Comparison of ENCODE assay signal across 18 cellular contexts in genomic region chr11:64260147-64260708, GRCh38. TPM values are rescaled to one million over a fixed set of nuclear protein-coding genes. Genes with fewer than 3 reads are reported as not detected.
DNase-seq lines count a peak whose midpoint lies in the region; ATAC-seq, FAIRE-seq and TF ChIP-seq lines count a peak whose summit lies in the region.
"Had no signal": no experiment of that assay in that cellular context is flagged by ENCODE, and none has a peak within 500 bp of the region (broad histone marks: within the 10 kb centered on the region; RNA-seq: fewer than 3 reads in every experiment).

No MANE protein-coding gene starts in this region.

- POLR2A ChIA-PET in activated CD4-positive, alpha-beta memory T cell treated with anti-CD3 and anti-CD28 coated beads for 36 hours (lab: Charles Lee) = no interaction called here
- POLR2A ChIA-PET in activated CD4-positive, alpha-beta memory T cell treated with anti-CD3 and anti-CD28 coated beads, Interleukin-2, amount 10 ng/mL, durations not matched to agents 7 days and 5 days (lab: Charles Lee) = interaction anchor here (1.1 to 2.5 kb wide), 3 partner anchors 9 to 16 kb away, joined by 3 to 7 read pairs (median 4); partner anchors contain the start of gene PLCB3
- POLR2A ChIA-PET in HepG2 (lab: Yijun Ruan, JAX) = interaction anchor here (0.9 kb wide), 1 partner anchor 9 kb away, joined by 3 read pairs; no protein-coding TSS in a partner anchor

- H3K9me3 ChIP-seq in osteoblast (ENCODE audit: low read depth, low read length) (no peaks in the 10 kb centered on the region), HepG2 (ENCODE audit: low read length) (no peaks in the 10 kb centered on the region)
- H3K9me3 ChIP-seq: A549, heart left ventricle, ovary, vagina had no signal

- TF ChIP-seq CTCF in osteoblast (IDR thresholded peaks at IDR 0.05; ENCODE audit: extremely low read depth, low read depth, low read length) = no peak
- TF ChIP-seq CTCF in HepG2 (CRISPR knock-in tag; IDR thresholded peaks at IDR 0.05) = no peak

- WGBS in HepG2 (ENCODE audit: low lambda C conversion rate) = 98% methylated on average over 6 of the region's 6 CpGs

- H3K36me3 ChIP-seq in osteoblast (ENCODE audit: insufficient read depth, low read length) = peaks cover 46% of the 10 kb centered on the region
- H3K36me3 ChIP-seq in HepG2 (replicated peaks in 1 of 2; ENCODE audit: control insufficient read depth in 1 of 2, insufficient read depth in 2 of 2, low read length in 2 of 2) = peaks cover 14 to 45% of the 10 kb centered on the region in 2 experiments; a peak in 4 of 5 replicates
- H3K36me3 ChIP-seq: ovary had no signal

- no peaks in the 10 kb centered on the region for H3K79me2 ChIP-seq in osteoblast (ENCODE audit: insufficient read depth, low read length)
- no peaks in the 10 kb centered on the region for H3K79me2 ChIP-seq in HepG2 (ENCODE audit: insufficient read depth, low read length)

- intact Hi-C loops in activated CD4-positive, alpha-beta memory T cell treated with anti-CD3 and anti-CD28 coated beads for 36 hours (cut with micrococcal nuclease) = no loop called here
- intact Hi-C loops in HepG2 (cut with micrococcal nuclease; ENCODE audit: unreplicated experiment) = no loop called here

- no peak overlapping the region for H2AFZ ChIP-seq in osteoblast (ENCODE audit: low read length)
- H2AFZ ChIP-seq in HepG2 (ENCODE audit: low read length) = no peak overlapping the region

- no peaks in the 10 kb centered on the region for H3K9me3 Mint-ChIP-seq in activated CD4-positive, alpha-beta memory T cell treated with anti-CD3 and anti-CD28 coated beads for 36 hours
- no peaks in the 10 kb centered on the region for H3K9me3 Mint-ChIP-seq in activated CD4-positive, alpha-beta memory T cell treated with anti-CD3 and anti-CD28 coated beads, Interleukin-2, amount 10 ng/mL, durations not matched to agents 7 days and 5 days
- H3K9me3 Mint-ChIP-seq: activated naive CD4-positive, alpha-beta T cell treated with anti-CD3 and anti-CD28 coated beads, Interleukin-2, amount 10 ng/mL, durations not matched to agents 7 days and 5 days; CD4-positive, alpha-beta T cell had no signal

- peaks cover 15% of the 10 kb centered on the region for H3K36me3 Mint-ChIP-seq in activated CD4-positive, alpha-beta memory T cell treated with anti-CD3 and anti-CD28 coated beads for 36 hours
- H3K36me3 Mint-ChIP-seq in activated CD4-positive, alpha-beta memory T cell treated with anti-CD3 and anti-CD28 coated beads, Interleukin-2, amount 10 ng/mL, durations not matched to agents 7 days and 5 days (ENCODE audit: low read depth) = peaks cover 20% of the 10 kb centered on the region

- CTCF ChIA-PET in activated CD4-positive, alpha-beta memory T cell treated with anti-CD3 and anti-CD28 coated beads for 36 hours (lab: Charles Lee) = interaction anchor here (0.8 to 1.9 kb wide), 2 partner anchors 10 to 314 kb away, joined by 3 to 6 read pairs; partner anchors contain the start of gene PLCB3
- CTCF ChIA-PET in activated CD4-positive, alpha-beta memory T cell treated with anti-CD3 and anti-CD28 coated beads, Interleukin-2, amount 10 ng/mL, durations not matched to agents 7 days and 5 days (lab: Charles Lee) = no interaction called here
- CTCF ChIA-PET in HepG2 (lab: Yijun Ruan, JAX; ENCODE audit: low intra/inter-chr PET ratio, low total read pairs) = no interaction called here

- H3K4me1 ChIP-seq in osteoblast (ENCODE audit: insufficient read depth, low read length) = peaks cover 6% of the 10 kb centered on the region
- H3K4me1 ChIP-seq in HepG2 (ENCODE audit: insufficient read depth, low read length) = no peaks in the 10 kb centered on the region
- H3K4me1 ChIP-seq: heart left ventricle, vagina had no signal

- no peak for TF ChIP-seq RAD21 in HepG2 (CRISPR knock-in tag; IDR thresholded peaks at IDR 0.05)

- H3K9ac ChIP-seq in HepG2 (ENCODE audit: insufficient read depth, low read depth, low read length) = no peak overlapping the region

- no peak overlapping the region for H3K4me3 ChIP-seq in osteoblast (ENCODE audit: insufficient read depth, low read length)
- no peak overlapping the region for H3K4me3 ChIP-seq in HepG2 (replicated peaks in 1 of 3; ENCODE audit: insufficient read depth in 1 of 3, low read depth in 2 of 3, low read length in 3 of 3)
- H3K4me3 ChIP-seq: A549, heart left ventricle, ovary, vagina had no signal

- no peaks in the 10 kb centered on the region for H3K27me3 Mint-ChIP-seq in activated CD4-positive, alpha-beta memory T cell treated with anti-CD3 and anti-CD28 coated beads for 36 hours
- no peaks in the 10 kb centered on the region for H3K27me3 Mint-ChIP-seq in activated CD4-positive, alpha-beta memory T cell treated with anti-CD3 and anti-CD28 coated beads, Interleukin-2, amount 10 ng/mL, durations not matched to agents 7 days and 5 days
- H3K27me3 Mint-ChIP-seq: activated naive CD4-positive, alpha-beta T cell treated with anti-CD3 and anti-CD28 coated beads, Interleukin-2, amount 10 ng/mL, durations not matched to agents 7 days and 5 days; CD4-positive, alpha-beta T cell had no signal

- in situ Hi-C loops in HepG2 (cut with HindIII; ENCODE audit: extremely low pct_ligation_motif_present, low pct_unique_long_range_greater_than_20kb) = no loop called here

- no peak overlapping the region for H3K27ac ChIP-seq in osteoblast (ENCODE audit: low read depth, low read length)
- no peak overlapping the region for H3K27ac ChIP-seq in HepG2 (ENCODE audit: extremely low read length, insufficient read depth, low read length)
- H3K27ac ChIP-seq: A549, brain microvascular endothelial cell, heart left ventricle, ovary, vagina had no signal

- no peaks in the 10 kb centered on the region for H4K20me1 ChIP-seq in osteoblast (ENCODE audit: insufficient read depth, low read length)
- H4K20me1 ChIP-seq in HepG2 (ENCODE audit: insufficient read depth, low read length) = no peaks in the 10 kb centered on the region

- TF ChIP-seq POLR2A in HepG2 (IDR thresholded peaks at IDR 0.05; ENCODE audit: insufficient read depth in 1 of 2, low read depth in 2 of 2, low read length in 2 of 2) = no peak

- no peak overlapping the region for H3K4me3 Mint-ChIP-seq in activated CD4-positive, alpha-beta memory T cell treated with anti-CD3 and anti-CD28 coated beads for 36 hours
- no peak overlapping the region for H3K4me3 Mint-ChIP-seq in activated CD4-positive, alpha-beta memory T cell treated with anti-CD3 and anti-CD28 coated beads, Interleukin-2, amount 10 ng/mL, durations not matched to agents 7 days and 5 days
- H3K4me3 Mint-ChIP-seq: activated naive CD4-positive, alpha-beta T cell treated with anti-CD3 and anti-CD28 coated beads, Interleukin-2, amount 10 ng/mL, durations not matched to agents 7 days and 5 days; CD4-positive, alpha-beta T cell had no signal

- no peaks in the 10 kb centered on the region for H3K27me3 ChIP-seq in osteoblast (ENCODE audit: insufficient read depth, low read length)
- H3K27me3 ChIP-seq in HepG2 (ENCODE audit: control insufficient read depth in 1 of 2, insufficient read depth in 2 of 2, low read length in 2 of 2) = no peaks in the 10 kb centered on the region
- H3K27me3 ChIP-seq: brain microvascular endothelial cell, heart left ventricle, ovary, vagina had no signal

- H3K4me1 Mint-ChIP-seq in activated CD4-positive, alpha-beta memory T cell treated with anti-CD3 and anti-CD28 coated beads for 36 hours (ENCODE audit: low read depth) = peaks cover 8% of the 10 kb centered on the region
- peaks cover 8% of the 10 kb centered on the region for H3K4me1 Mint-ChIP-seq in activated CD4-positive, alpha-beta memory T cell treated with anti-CD3 and anti-CD28 coated beads, Interleukin-2, amount 10 ng/mL, durations not matched to agents 7 days and 5 days

- TF ChIP-seq EP300 in HepG2 (IDR thresholded peaks at IDR 0.05; ENCODE audit: low read depth in 2 of 2, low read length in 2 of 2) (no peak), HepG2 (CRISPR knock-in tag; IDR thresholded peaks at IDR 0.05; ENCODE audit: borderline replicate concordance) (no peak)

- DNase-seq in activated CD4-positive, alpha-beta memory T cell treated with anti-CD3 and anti-CD28 coated beads for 36 hours = no peak
- DNase-seq in activated CD4-positive, alpha-beta memory T cell treated with anti-CD3 and anti-CD28 coated beads, Interleukin-2, amount 10 ng/mL, durations not matched to agents 7 days and 5 days = no peak
- peak; percentile 76 for DNase-seq in osteoblast (ENCODE audit: insufficient read length, low spot score, missing footprints)
- no peak for DNase-seq in HepG2 (ENCODE audit: low spot score)
- DNase-seq: activated naive CD4-positive, alpha-beta T cell treated with anti-CD3 and anti-CD28 coated beads, Interleukin-2, amount 10 ng/mL, durations not matched to agents 7 days and 5 days; brain microvascular endothelial cell; CD4-positive, alpha-beta T cell; DND-41; MM.1S; NCI-H2029; NCI-H524; OCI-M1; ovary; stimulated activated naive CD4-positive, alpha-beta T cell had no signal

- no peak for ATAC-seq in HepG2
- ATAC-seq: A549, heart left ventricle had no signal

- peak overlapping the region; percentile 20 for H3K27ac Mint-ChIP-seq in activated CD4-positive, alpha-beta memory T cell treated with anti-CD3 and anti-CD28 coated beads for 36 hours
- no peak overlapping the region for H3K27ac Mint-ChIP-seq in activated CD4-positive, alpha-beta memory T cell treated with anti-CD3 and anti-CD28 coated beads, Interleukin-2, amount 10 ng/mL, durations not matched to agents 7 days and 5 days
- H3K27ac Mint-ChIP-seq: activated naive CD4-positive, alpha-beta T cell treated with anti-CD3 and anti-CD28 coated beads, Interleukin-2, amount 10 ng/mL, durations not matched to agents 7 days and 5 days; CD4-positive, alpha-beta T cell had no signal

- FAIRE-seq in HepG2 (lab: Jason Lieb, UNC) = no peak
- FAIRE-seq: A549, H1 had no signal

- no TSS peak for BruUV-seq in HepG2 (replicated peaks; lab: Mats Ljungman, UMichigan)

- H3K4me2 ChIP-seq in osteoblast (ENCODE audit: insufficient read depth, low read length) (no peak overlapping the region), HepG2 (ENCODE audit: low read depth, low read length) (no peak overlapping the region)
- H3K4me2 ChIP-seq: A549 had no signal

RNA-seq across cellular contexts. Expression of gene PLCB3, which starts 8.9 kb away (rescaled TPM):
- 10 to 100 TPM; 10.4 to 12.3 TPM for total RNA-seq in activated CD4-positive, alpha-beta memory T cell treated with anti-CD3 and anti-CD28 coated beads for 36 hours
- total RNA-seq in activated CD4-positive, alpha-beta memory T cell treated with anti-CD3 and anti-CD28 coated beads, Interleukin-2, amount 10 ng/mL, durations not matched to agents 7 days and 5 days = 10 to 100 TPM; 12.5 to 14.0 TPM
- total RNA-seq in osteoblast = 25.3 and 25.6 TPM in 2 replicates
- total RNA-seq in HepG2 (2016; rRNA removed; fragmentation: Illumina TruSeq; extraction: Trizol) = 11.0 and 13.8 TPM in 2 replicates
- total RNA-seq in HepG2 (2016; cell fraction: cytosol; rRNA removed; fragmentation: Illumina TruSeq; extraction: Trizol; ENCODE audit: low read depth) = 1.0 and 1.3 TPM in 2 replicates
- total RNA-seq in HepG2 (2016; cell fraction: insoluble cytoplasmic fraction; rRNA removed; fragmentation: Illumina TruSeq; extraction: Trizol) = 8.3 and 13.7 TPM in 2 replicates
- 4.1 and 4.8 TPM in 2 replicates for total RNA-seq in HepG2 (2016; cell fraction: membrane; rRNA removed; fragmentation: Illumina TruSeq; extraction: Trizol)
- total RNA-seq in HepG2 (2016; cell fraction: nucleus; rRNA removed; fragmentation: Illumina TruSeq; extraction: Trizol) = 10.2 and 12.9 TPM in 2 replicates
- polyA plus RNA-seq in HepG2 (2011; rRNA removed) = 7.5 and 9.0 TPM in 2 replicates
- 4.0 and 5.1 TPM in 2 replicates for polyA plus RNA-seq in HepG2 (2011; cell fraction: cytosol; rRNA removed)
- polyA plus RNA-seq in HepG2 (2011; cell fraction: nucleus; rRNA removed) = 41.8 and 57.9 TPM in 2 replicates
- polyA plus RNA-seq in HepG2 (2012) = 4.3 TPM in 2 replicates
- polyA plus RNA-seq in HepG2 (2016; cell fraction: cytosol; fragmentation: Illumina TruSeq; extraction: Trizol; ENCODE audit: low read depth) = 0.59 and 0.66 TPM in 2 replicates
- 7.0 and 8.7 TPM in 2 replicates for polyA plus RNA-seq in HepG2 (2016; cell fraction: insoluble cytoplasmic fraction; fragmentation: Illumina TruSeq; extraction: Trizol; ENCODE audit: low read depth)
- polyA plus RNA-seq in HepG2 (2016; cell fraction: membrane; fragmentation: Illumina TruSeq; extraction: Trizol; ENCODE audit: low read depth) = 1.6 and 1.9 TPM in 2 replicates
- 30.9 and 31.3 TPM in 2 replicates for polyA plus RNA-seq in HepG2 (2016; cell fraction: nucleus; fragmentation: Illumina TruSeq; extraction: Trizol; ENCODE audit: insufficient read depth, low read depth)
- 16.2 and 72.0 TPM in 2 replicates for polyA minus RNA-seq in HepG2 (2011; rRNA and poly(A)+ RNA removed; ENCODE audit: low replicate concordance)
- 6.0 and 9.0 TPM in 2 replicates for polyA minus RNA-seq in HepG2 (2011; cell fraction: cytosol; rRNA and poly(A)+ RNA removed)
- 7.6 and 9.8 TPM in 2 replicates for polyA minus RNA-seq in HepG2 (2011; cell fraction: nucleus; rRNA and poly(A)+ RNA removed)

RNA-seq across cellular contexts. Expression of gene PPP1R14B, which starts 13.5 kb away (rescaled TPM):
- total RNA-seq in activated CD4-positive, alpha-beta memory T cell treated with anti-CD3 and anti-CD28 coated beads for 36 hours = 100 to 1,000 TPM; 238 to 242 TPM
- 100 to 1,000 TPM in 1 of 2 experiments, 10 to 100 TPM in 1; 96.9 to 105 TPM for total RNA-seq in activated CD4-positive, alpha-beta memory T cell treated with anti-CD3 and anti-CD28 coated beads, Interleukin-2, amount 10 ng/mL, durations not matched to agents 7 days and 5 days
- total RNA-seq in osteoblast (136 and 139 TPM in 2 replicates), HepG2 (2016; rRNA removed; fragmentation: Illumina TruSeq; extraction: Trizol) (120 and 148 TPM in 2 replicates)
- 601 and 608 TPM in 2 replicates for total RNA-seq in HepG2 (2016; cell fraction: cytosol; rRNA removed; fragmentation: Illumina TruSeq; extraction: Trizol; ENCODE audit: low read depth)
- 105 and 157 TPM in 2 replicates for total RNA-seq in HepG2 (2016; cell fraction: insoluble cytoplasmic fraction; rRNA removed; fragmentation: Illumina TruSeq; extraction: Trizol)
- 455 and 460 TPM in 2 replicates for total RNA-seq in HepG2 (2016; cell fraction: membrane; rRNA removed; fragmentation: Illumina TruSeq; extraction: Trizol)
- total RNA-seq in HepG2 (2016; cell fraction: nucleus; rRNA removed; fragmentation: Illumina TruSeq; extraction: Trizol) = 61.8 and 68.9 TPM in 2 replicates
- polyA plus RNA-seq in HepG2 (2011; rRNA removed) = 110 and 111 TPM in 2 replicates
- polyA plus RNA-seq in HepG2 (2011; cell fraction: cytosol; rRNA removed) = 95.7 and 131 TPM in 2 replicates
- polyA plus RNA-seq in HepG2 (2011; cell fraction: nucleus; rRNA removed) = 65.2 and 70.2 TPM in 2 replicates
- polyA plus RNA-seq in HepG2 (2012) = 85.4 and 91.2 TPM in 2 replicates
- 679 and 681 TPM in 2 replicates for polyA plus RNA-seq in HepG2 (2016; cell fraction: cytosol; fragmentation: Illumina TruSeq; extraction: Trizol; ENCODE audit: low read depth)
- polyA plus RNA-seq in HepG2 (2016; cell fraction: insoluble cytoplasmic fraction; fragmentation: Illumina TruSeq; extraction: Trizol; ENCODE audit: low read depth) = 111 and 115 TPM in 2 replicates
- polyA plus RNA-seq in HepG2 (2016; cell fraction: membrane; fragmentation: Illumina TruSeq; extraction: Trizol; ENCODE audit: low read depth) = 417 and 441 TPM in 2 replicates
- 105 and 136 TPM in 2 replicates for polyA plus RNA-seq in HepG2 (2016; cell fraction: nucleus; fragmentation: Illumina TruSeq; extraction: Trizol; ENCODE audit: insufficient read depth, low read depth)
- 28.2 and 115 TPM in 2 replicates for polyA minus RNA-seq in HepG2 (2011; rRNA and poly(A)+ RNA removed; ENCODE audit: low replicate concordance)
- polyA minus RNA-seq in HepG2 (2011; cell fraction: cytosol; rRNA and poly(A)+ RNA removed) = 27.3 and 27.5 TPM in 2 replicates
- polyA minus RNA-seq in HepG2 (2011; cell fraction: nucleus; rRNA and poly(A)+ RNA removed) = 10.6 and 13.1 TPM in 2 replicates

RNA-seq across cellular contexts. Expression of gene FKBP2, which starts 19.3 kb away (rescaled TPM):
- total RNA-seq in activated CD4-positive, alpha-beta memory T cell treated with anti-CD3 and anti-CD28 coated beads for 36 hours = 10 to 100 TPM; 28.7 to 34.9 TPM
- total RNA-seq in activated CD4-positive, alpha-beta memory T cell treated with anti-CD3 and anti-CD28 coated beads, Interleukin-2, amount 10 ng/mL, durations not matched to agents 7 days and 5 days = 10 to 100 TPM; 26.4 to 27.9 TPM
- 31.1 and 32.7 TPM in 2 replicates for total RNA-seq in osteoblast
- 29.4 and 53.3 TPM in 2 replicates for total RNA-seq in HepG2 (2016; rRNA removed; fragmentation: Illumina TruSeq; extraction: Trizol)
- total RNA-seq in HepG2 (2016; cell fraction: cytosol; rRNA removed; fragmentation: Illumina TruSeq; extraction: Trizol; ENCODE audit: low read depth) = 18.2 and 19.3 TPM in 2 replicates
- 32.3 and 56.4 TPM in 2 replicates for total RNA-seq in HepG2 (2016; cell fraction: insoluble cytoplasmic fraction; rRNA removed; fragmentation: Illumina TruSeq; extraction: Trizol)
- 18.4 and 23.6 TPM in 2 replicates for total RNA-seq in HepG2 (2016; cell fraction: membrane; rRNA removed; fragmentation: Illumina TruSeq; extraction: Trizol)
- total RNA-seq in HepG2 (2016; cell fraction: nucleus; rRNA removed; fragmentation: Illumina TruSeq; extraction: Trizol) = 36.5 and 38.1 TPM in 2 replicates
- polyA plus RNA-seq in HepG2 (2011; rRNA removed) = 30.1 and 36.0 TPM in 2 replicates
- 43.4 and 54.7 TPM in 2 replicates for polyA plus RNA-seq in HepG2 (2011; cell fraction: cytosol; rRNA removed)
- polyA plus RNA-seq in HepG2 (2011; cell fraction: nucleus; rRNA removed) = 26.7 and 33.6 TPM in 2 replicates
- polyA plus RNA-seq in HepG2 (2012) = 49.8 and 55.5 TPM in 2 replicates
- polyA plus RNA-seq in HepG2 (2016; cell fraction: cytosol; fragmentation: Illumina TruSeq; extraction: Trizol; ENCODE audit: low read depth) = 23.8 and 29.7 TPM in 2 replicates
- 44.0 and 46.7 TPM in 2 replicates for polyA plus RNA-seq in HepG2 (2016; cell fraction: insoluble cytoplasmic fraction; fragmentation: Illumina TruSeq; extraction: Trizol; ENCODE audit: low read depth)
- polyA plus RNA-seq in HepG2 (2016; cell fraction: membrane; fragmentation: Illumina TruSeq; extraction: Trizol; ENCODE audit: low read depth) = 22.8 and 23.9 TPM in 2 replicates
- polyA plus RNA-seq in HepG2 (2016; cell fraction: nucleus; fragmentation: Illumina TruSeq; extraction: Trizol; ENCODE audit: insufficient read depth, low read depth) = 104 and 111 TPM in 2 replicates
- polyA minus RNA-seq in HepG2 (2011; rRNA and poly(A)+ RNA removed; ENCODE audit: low replicate concordance) = 21.5 and 47.8 TPM in 2 replicates
- polyA minus RNA-seq in HepG2 (2011; cell fraction: cytosol; rRNA and poly(A)+ RNA removed) = 13.1 and 15.1 TPM in 2 replicates
- polyA minus RNA-seq in HepG2 (2011; cell fraction: nucleus; rRNA and poly(A)+ RNA removed) = 5.5 and 7.8 TPM in 2 replicates

RNA-seq across cellular contexts. Expression of gene BAD, which starts 24.2 kb away (rescaled TPM):
- 10 to 100 TPM; 23.7 to 24.2 TPM for total RNA-seq in activated CD4-positive, alpha-beta memory T cell treated with anti-CD3 and anti-CD28 coated beads for 36 hours
- 10 to 100 TPM; 36.5 to 39.2 TPM for total RNA-seq in activated CD4-positive, alpha-beta memory T cell treated with anti-CD3 and anti-CD28 coated beads, Interleukin-2, amount 10 ng/mL, durations not matched to agents 7 days and 5 days
- 70.9 and 71.3 TPM in 2 replicates for total RNA-seq in osteoblast
- total RNA-seq in HepG2 (2016; rRNA removed; fragmentation: Illumina TruSeq; extraction: Trizol) = 28.5 and 33.0 TPM in 2 replicates
- total RNA-seq in HepG2 (2016; cell fraction: cytosol; rRNA removed; fragmentation: Illumina TruSeq; extraction: Trizol; ENCODE audit: low read depth) = 38.1 and 48.3 TPM in 2 replicates
- total RNA-seq in HepG2 (2016; cell fraction: insoluble cytoplasmic fraction; rRNA removed; fragmentation: Illumina TruSeq; extraction: Trizol) = 31.6 and 32.7 TPM in 2 replicates
- total RNA-seq in HepG2 (2016; cell fraction: membrane; rRNA removed; fragmentation: Illumina TruSeq; extraction: Trizol) = 45.1 and 50.4 TPM in 2 replicates
- total RNA-seq in HepG2 (2016; cell fraction: nucleus; rRNA removed; fragmentation: Illumina TruSeq; extraction: Trizol) = 11.0 and 16.1 TPM in 2 replicates
- 17.9 and 21.2 TPM in 2 replicates for polyA plus RNA-seq in HepG2 (2011; rRNA removed)
- 16.2 and 25.5 TPM in 2 replicates for polyA plus RNA-seq in HepG2 (2011; cell fraction: cytosol; rRNA removed)
- polyA plus RNA-seq in HepG2 (2011; cell fraction: nucleus; rRNA removed) = 11.7 and 12.5 TPM in 2 replicates
- 7.1 and 11.0 TPM in 2 replicates for polyA plus RNA-seq in HepG2 (2012)
- 44.2 and 54.0 TPM in 2 replicates for polyA plus RNA-seq in HepG2 (2016; cell fraction: cytosol; fragmentation: Illumina TruSeq; extraction: Trizol; ENCODE audit: low read depth)
- polyA plus RNA-seq in HepG2 (2016; cell fraction: insoluble cytoplasmic fraction; fragmentation: Illumina TruSeq; extraction: Trizol; ENCODE audit: low read depth) = 30.5 and 33.9 TPM in 2 replicates
- 44.1 and 45.8 TPM in 2 replicates for polyA plus RNA-seq in HepG2 (2016; cell fraction: membrane; fragmentation: Illumina TruSeq; extraction: Trizol; ENCODE audit: low read depth)
- 18.3 and 24.9 TPM in 2 replicates for polyA plus RNA-seq in HepG2 (2016; cell fraction: nucleus; fragmentation: Illumina TruSeq; extraction: Trizol; ENCODE audit: insufficient read depth, low read depth)
- polyA minus RNA-seq in HepG2 (2011; rRNA and poly(A)+ RNA removed; ENCODE audit: low replicate concordance) = 10.3 and 10.8 TPM in 2 replicates
- polyA minus RNA-seq in HepG2 (2011; cell fraction: cytosol; rRNA and poly(A)+ RNA removed) = 3.5 and 4.1 TPM in 2 replicates
- polyA minus RNA-seq in HepG2 (2011; cell fraction: nucleus; rRNA and poly(A)+ RNA removed) = 3.1 and 4.0 TPM in 2 replicates

RNA-seq across cellular contexts. Expression of gene GPR137, which starts 25.4 kb away (rescaled TPM):
- 10 to 100 TPM; 28.7 to 31.6 TPM for total RNA-seq in activated CD4-positive, alpha-beta memory T cell treated with anti-CD3 and anti-CD28 coated beads for 36 hours
- total RNA-seq in activated CD4-positive, alpha-beta memory T cell treated with anti-CD3 and anti-CD28 coated beads, Interleukin-2, amount 10 ng/mL, durations not matched to agents 7 days and 5 days = 10 to 100 TPM; 31.4 to 37.9 TPM
- total RNA-seq in osteoblast (13.3 and 18.5 TPM in 2 replicates), HepG2 (2016; rRNA removed; fragmentation: Illumina TruSeq; extraction: Trizol) (10.3 and 13.2 TPM in 2 replicates)
- 11.7 and 14.7 TPM in 2 replicates for total RNA-seq in HepG2 (2016; cell fraction: cytosol; rRNA removed; fragmentation: Illumina TruSeq; extraction: Trizol; ENCODE audit: low read depth)
- 8.2 and 14.4 TPM in 2 replicates for total RNA-seq in HepG2 (2016; cell fraction: insoluble cytoplasmic fraction; rRNA removed; fragmentation: Illumina TruSeq; extraction: Trizol)
- total RNA-seq in HepG2 (2016; cell fraction: membrane; rRNA removed; fragmentation: Illumina TruSeq; extraction: Trizol) = 15.8 and 22.6 TPM in 2 replicates
- total RNA-seq in HepG2 (2016; cell fraction: nucleus; rRNA removed; fragmentation: Illumina TruSeq; extraction: Trizol) = 10.5 and 11.6 TPM in 2 replicates
- 8.5 and 10.4 TPM in 2 replicates for polyA plus RNA-seq in HepG2 (2011; rRNA removed)
- 6.1 and 9.3 TPM in 2 replicates for polyA plus RNA-seq in HepG2 (2011; cell fraction: cytosol; rRNA removed)
- polyA plus RNA-seq in HepG2 (2011; cell fraction: nucleus; rRNA removed) = 22.5 and 26.2 TPM in 2 replicates
- 11.9 and 14.1 TPM in 2 replicates for polyA plus RNA-seq in HepG2 (2012)
- 19.8 and 22.4 TPM in 2 replicates for polyA plus RNA-seq in HepG2 (2016; cell fraction: cytosol; fragmentation: Illumina TruSeq; extraction: Trizol; ENCODE audit: low read depth)
- 18.6 and 20.2 TPM in 2 replicates for polyA plus RNA-seq in HepG2 (2016; cell fraction: insoluble cytoplasmic fraction; fragmentation: Illumina TruSeq; extraction: Trizol; ENCODE audit: low read depth)
- 33.5 and 34.6 TPM in 2 replicates for polyA plus RNA-seq in HepG2 (2016; cell fraction: membrane; fragmentation: Illumina TruSeq; extraction: Trizol; ENCODE audit: low read depth)
- 34.1 and 40.3 TPM in 2 replicates for polyA plus RNA-seq in HepG2 (2016; cell fraction: nucleus; fragmentation: Illumina TruSeq; extraction: Trizol; ENCODE audit: insufficient read depth, low read depth)
- 13.8 and 54.4 TPM in 2 replicates for polyA minus RNA-seq in HepG2 (2011; rRNA and poly(A)+ RNA removed; ENCODE audit: low replicate concordance)
- 4.0 and 5.5 TPM in 2 replicates for polyA minus RNA-seq in HepG2 (2011; cell fraction: cytosol; rRNA and poly(A)+ RNA removed)
- 7.3 and 9.9 TPM in 2 replicates for polyA minus RNA-seq in HepG2 (2011; cell fraction: nucleus; rRNA and poly(A)+ RNA removed)
